In genomic region chr16:78593352-78593751, GRCh38 we compare ENCODE assay signal across 2 cellular contexts.
TF ChIP-seq lines count a peak whose summit lies in the region.

No MANE protein-coding gene starts in this region.

TF ChIP-seq in GM23338, 12 proteins besides CTCF, POLR2A, EP300 and RAD21 (continued from another document):
- TF ChIP-seq ZNF462 (CRISPR knock-in tag; IDR thresholded peaks at IDR 0.05) (no peak), EZH2phosphoT487 (IDR thresholded peaks at IDR 0.05; ENCODE audit: unreplicated experiment) (no peak)
TF ChIP-seq in GM23338: peak in this region for 0.

TF ChIP-seq in WTC11, 78 proteins besides CTCF, POLR2A, EP300 and RAD21 (continued from another document):
- TF ChIP-seq ZSCAN18 (CRISPR knock-in tag; IDR thresholded peaks at IDR 0.05) (no peak), ZNF138 (CRISPR knock-in tag; conservative IDR thresholded peaks at IDR 0.05) (no peak), GABPB1 (CRISPR knock-in tag; IDR thresholded peaks at IDR 0.05) (no peak), RORB (CRISPR knock-in tag; IDR thresholded peaks at IDR 0.05) (no peak), HMGA2 (CRISPR knock-in tag; IDR thresholded peaks at IDR 0.05) (no peak), ATF3 (CRISPR knock-in tag; conservative IDR thresholded peaks at IDR 0.05) (no peak)
